Comparison of ENCODE assay signal across 24 cellular contexts in the genomic region with DNA sequence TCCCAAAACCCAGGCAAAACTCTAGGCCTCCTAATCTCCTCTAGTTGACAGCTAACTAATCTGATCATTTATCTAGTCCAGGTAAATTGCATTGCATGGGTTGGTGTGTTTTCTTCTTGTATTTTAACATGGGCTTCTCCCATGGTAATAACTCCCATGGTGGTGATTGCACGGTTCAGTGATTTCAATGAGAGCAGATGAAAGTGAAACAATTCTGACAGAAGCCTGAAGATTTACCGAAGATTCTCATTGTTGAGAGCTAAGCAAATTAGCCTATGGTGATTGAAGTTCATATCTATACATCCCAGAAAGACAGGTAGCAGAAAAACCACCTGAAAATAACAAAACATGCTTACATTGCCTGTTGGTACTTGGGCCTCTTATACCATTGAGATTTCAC. TPM values are rescaled to one million over a fixed set of nuclear protein-coding genes. Genes with fewer than 3 reads are reported as not detected.
"Had no signal": no experiment of that assay in that cellular context is flagged by ENCODE, and none has a peak within 500 bp of the region (broad histone marks: within the 10 kb centered on the region; RNA-seq: fewer than 3 reads in every experiment).

No MANE protein-coding gene starts in this region.

- H3K27ac ChIP-seq: adrenal gland, body of pancreas, heart left ventricle, testis had no signal

- H3K9me3 Mint-ChIP-seq: activated CD4-positive, alpha-beta T cell treated with anti-CD3 and anti-CD28 coated beads, Interleukin-2, amount 10 ng/mL, durations not matched to agents 7 days and 5 days; activated T-helper 2 cell treated with anti-CD3 and anti-CD28 coated beads, Interferon-gamma antibody, Interleukin-2, Interleukin-4, amounts not matched to agents 10 μg/mL and 5 μg/mL and 100 μg/mL, durations not matched to agents 14 hours and 24 hours and 36 hours; central memory CD8-positive, alpha-beta T cell; nephron; WTC11 had no signal

- H3K27me3 ChIP-seq: body of pancreas, testis had no signal

- ATAC-seq: body of pancreas; heart left ventricle; stimulated activated naive CD8-positive, alpha-beta T cell treated with anti-CD3 and anti-CD28 coated beads, Interleukin-15, Interleukin-2, amounts not matched to agents 100 U/mL and 50 U/mL, for 24 hours; WTC11 had no signal

- H3K4me3 Mint-ChIP-seq: activated CD4-positive, alpha-beta T cell treated with anti-CD3 and anti-CD28 coated beads, Interleukin-2, amount 10 ng/mL, durations not matched to agents 7 days and 5 days; central memory CD8-positive, alpha-beta T cell; nephron; WTC11 had no signal

- FAIRE-seq: frontal cortex, islet of Langerhans had no signal

- H3K36me3 Mint-ChIP-seq: WTC11 had no signal

- H3K36me3 ChIP-seq: adrenal gland, heart left ventricle had no signal

- H3K9me3 ChIP-seq: adrenal gland, body of pancreas, heart left ventricle, testis had no signal

- H3K27ac Mint-ChIP-seq: activated CD4-positive, alpha-beta T cell treated with anti-CD3 and anti-CD28 coated beads, Interleukin-2, amount 10 ng/mL, durations not matched to agents 7 days and 5 days; activated T-helper 2 cell treated with anti-CD3 and anti-CD28 coated beads, Interferon-gamma antibody, Interleukin-2, Interleukin-4, amounts not matched to agents 10 μg/mL and 5 μg/mL and 100 μg/mL, durations not matched to agents 14 hours and 24 hours and 36 hours; nephron; WTC11 had no signal

- H3K4me1 ChIP-seq: adrenal gland, body of pancreas, testis had no signal

- DNase-seq: activated CD4-positive, alpha-beta T cell treated with anti-CD3 and anti-CD28 coated beads, Interleukin-2, amount 10 ng/mL, durations not matched to agents 7 days and 5 days; activated naive CD4-positive, alpha-beta T cell treated with anti-CD3 and anti-CD28 coated beads, Interleukin-2, amount 50 U/mL, for 16 hours; adrenal gland; body of pancreas; cortex of kidney; effector memory CD4-positive, alpha-beta T cell; heart left ventricle; mammary epithelial cell; occipital lobe; stimulated activated CD4-positive, alpha-beta T cell treated with anti-CD3 and anti-CD28 coated beads, Interleukin-12 subunit alpha, Interleukin-12 subunit beta, amount 100 ng/mL, for 4 hours; stimulated activated CD4-positive, alpha-beta T cell treated with anti-CD3 and anti-CD28 coated beads, Interleukin-2, amount 100 ng/mL, for 48 hours; stimulated activated naive CD8-positive, alpha-beta T cell treated with anti-CD3 and anti-CD28 coated beads, Interleukin-15, Interleukin-2, amounts not matched to agents 100 U/mL and 50 U/mL, for 24 hours; testis had no signal

- H3K4me3 ChIP-seq: adrenal gland, body of pancreas, heart left ventricle, testis had no signal

- H3K4me1 Mint-ChIP-seq: activated CD4-positive, alpha-beta T cell treated with anti-CD3 and anti-CD28 coated beads, Interleukin-2, amount 10 ng/mL, durations not matched to agents 7 days and 5 days; central memory CD8-positive, alpha-beta T cell; nephron had no signal

RNA-seq across cellular contexts. Expression of a gene that starts 26.6 kb away (rescaled TPM):
- total RNA-seq: activated CD4-positive, alpha-beta T cell treated with anti-CD3 and anti-CD28 coated beads, Interleukin-2, amount 10 ng/mL, durations not matched to agents 7 days and 5 days; activated CD8-positive, alpha-beta memory T cell treated with anti-CD3 and anti-CD28 coated beads for 36 hours; activated T-helper 2 cell treated with anti-CD3 and anti-CD28 coated beads, Interferon-gamma antibody, Interleukin-2, Interleukin-4, amounts not matched to agents 10 μg/mL and 5 μg/mL and 100 μg/mL, durations not matched to agents 14 hours and 24 hours and 36 hours; body of pancreas; fibroblast of lung; frontal cortex; mammary epithelial cell; mucosa of gallbladder; occipital lobe; pulmonary artery endothelial cell; ureter; WTC11 had no signal
- polyA plus RNA-seq: adrenal gland, fibroblast of lung, heart left ventricle, mammary epithelial cell had no signal

RNA-seq across cellular contexts. Expression of a gene that starts 27.2 kb away (rescaled TPM):
- total RNA-seq: activated CD4-positive, alpha-beta T cell treated with anti-CD3 and anti-CD28 coated beads, Interleukin-2, amount 10 ng/mL, durations not matched to agents 7 days and 5 days; activated CD8-positive, alpha-beta memory T cell treated with anti-CD3 and anti-CD28 coated beads for 36 hours; activated T-helper 2 cell treated with anti-CD3 and anti-CD28 coated beads, Interferon-gamma antibody, Interleukin-2, Interleukin-4, amounts not matched to agents 10 μg/mL and 5 μg/mL and 100 μg/mL, durations not matched to agents 14 hours and 24 hours and 36 hours; adrenal gland; body of pancreas; fibroblast of lung; frontal cortex; heart left ventricle; mammary epithelial cell; mucosa of gallbladder; occipital lobe; pulmonary artery endothelial cell; testis; ureter; WTC11 had no signal
- polyA plus RNA-seq: adrenal gland, fibroblast of lung, heart left ventricle had no signal
